30 cellular contexts compared by ENCODE assay signal in the genomic region with DNA sequence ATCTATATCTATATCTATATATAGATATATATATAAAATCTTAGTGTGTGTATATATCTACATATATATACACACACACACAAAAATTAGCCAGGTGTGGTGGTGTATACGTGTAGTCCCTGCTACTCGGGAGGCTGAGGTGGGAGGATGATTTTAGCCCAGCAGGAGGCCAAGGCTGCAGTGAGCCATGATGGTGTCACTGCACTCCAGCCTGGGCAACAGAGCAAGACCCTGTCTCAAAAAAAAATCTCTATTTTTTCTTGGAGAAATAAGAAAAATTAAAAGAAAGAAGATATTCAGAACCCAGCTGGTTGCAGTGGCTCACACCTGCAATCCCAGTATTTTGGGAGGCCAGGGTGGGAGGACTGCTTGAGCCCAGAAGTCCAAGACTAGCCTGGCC.
DNase-seq lines count a peak whose midpoint lies in the region; ATAC-seq, FAIRE-seq and TF ChIP-seq lines count a peak whose summit lies in the region.
"Had no signal": no experiment of that assay in that cellular context is flagged by ENCODE, and none has a peak within 500 bp of the region (broad histone marks: within the 10 kb centered on the region; RNA-seq: fewer than 3 reads in every experiment).

No MANE protein-coding gene starts in this region.

- H3K4me1 ChIP-seq in HEK293 (ENCODE audit: control insufficient read depth, insufficient read depth, low read length) = no peaks in the 10 kb centered on the region
- peaks cover 0 to under 1% of the 10 kb centered on the region in 2 experiments; a peak in 2 of 5 replicates for H3K4me1 ChIP-seq in K562 (replicated peaks in 1 of 2; ENCODE audit: control insufficient read depth in 2 of 2, insufficient read depth in 2 of 2, low read length in 2 of 2)
- H3K4me1 ChIP-seq: A549, BE2C, BLaER1 had no signal

- intact Hi-C loops in K562 (cut with micrococcal nuclease) = no loop called here

- DNase-seq in K562 (ENCODE audit: extremely low read depth in 1 of 4, low spot score in 3 of 4) = no peak
- no peak for DNase-seq in COR-L47 (lab: John Stamatoyannopoulos, UW)
- no peak for DNase-seq in activated T-cell treated with anti-CD3 and anti-CD28 coated beads, Interleukin-2, amount 50 U/mL, for 48 hours
- DNase-seq: 8988T; ACHN; AML-193; BE2C; C1 segment of cervical spinal cord; Caco-2; Calu3; CD4-positive, alpha-beta memory T cell; CD4-positive, alpha-beta T cell; CD4-positive, CD25-positive, alpha-beta regulatory T cell; CD8-positive, alpha-beta memory T cell; CD8-positive, alpha-beta T cell; DMS 273 treated with DMSO at 0.1 percent for 48 hours; DMS153; DMS53; DMS79; DMS79 treated with DMSO at 0.1 percent for 48 hours; DND-41; EL had no signal

- H3K27ac ChIP-seq in HEK293 (ENCODE audit: extremely low read depth, low read depth, low read length) = no peak overlapping the region
- H3K27ac ChIP-seq in K562 (ENCODE audit: extremely low read depth, low read depth, low read length) = no peak overlapping the region
- H3K27ac ChIP-seq: 22Rv1; A549; BLaER1; BLaER1 treated with 17β-estradiol and CSF1 and Interleukin-3, amounts not matched to agents 10 nM and 100 nM; C4-2B had no signal

- no peak for FAIRE-seq in K562 (lab: Jason Lieb, UNC)
- FAIRE-seq: A204.1, A549, D721Med had no signal

- no TSS peak for BruUV-seq in K562 (replicated peaks; lab: Mats Ljungman, UMichigan)

- TF ChIP-seq CTCF in HEK293 (tag by site-specific recombination; IDR thresholded peaks at IDR 0.05) (no peak), K562 (IDR thresholded peaks at IDR 0.05 in 2 of 3, conservative IDR thresholded peaks at IDR 0.05 in 1 of 3; ENCODE audit: insufficient read depth in 2 of 3, low read depth in 1 of 3, low read length in 3 of 3) (no peak)

- H3K9ac ChIP-seq in K562 (ENCODE audit: insufficient read depth in 1 of 2, low read depth in 2 of 2, low read length in 2 of 2) = no peak overlapping the region
- H3K9ac ChIP-seq: BLaER1; BLaER1 treated with 17β-estradiol and CSF1 and Interleukin-3, amounts not matched to agents 10 nM and 100 nM had no signal

- ATAC-seq in K562 = no peak
- ATAC-seq: A549; CD8-positive, alpha-beta T cell had no signal

- TF ChIP-seq EP300 in K562 (IDR thresholded peaks at IDR 0.05; ENCODE audit: low read length) = no peak

- in situ Hi-C loops in K562 (cut with MboI) = no loop called here

- no peak for TF ChIP-seq POLR2A in K562 (conservative IDR thresholded peaks at IDR 0.05)

- CTCF ChIA-PET in HEK293 (lab: Yijun Ruan, JAX) = no interaction called here
- CTCF ChIA-PET in K562 (lab: Yijun Ruan, JAX; ENCODE audit: low intra/inter-chr PET ratio) = no interaction called here

- H3K4me2 ChIP-seq in K562 (ENCODE audit: insufficient read depth, low read length) = no peak overlapping the region
- H3K4me2 ChIP-seq: A549; BLaER1; BLaER1 treated with 17β-estradiol and CSF1 and Interleukin-3, amounts not matched to agents 10 nM and 100 nM had no signal

- no peaks in the 10 kb centered on the region for H4K20me1 ChIP-seq in K562 (replicated peaks; ENCODE audit: control insufficient read depth, insufficient read depth, low read length)
- H4K20me1 ChIP-seq: BLaER1; BLaER1 treated with 17β-estradiol and CSF1 and Interleukin-3, amounts not matched to agents 10 nM and 100 nM had no signal

- H3K9me1 ChIP-seq in K562 (ENCODE audit: control insufficient read depth, insufficient read depth, low read length) = no peaks in the 10 kb centered on the region

- WGBS in K562 (ENCODE audit: insufficient coverage, low coverage, missing lambda C conversion rate) = 31% methylated on average over 2 of the region's 2 CpGs

- no peak overlapping the region for H2AFZ ChIP-seq in K562 (ENCODE audit: low read depth, low read length)

- no peaks in the 10 kb centered on the region for H3K36me3 ChIP-seq in HEK293 (ENCODE audit: control insufficient read depth in 2 of 2, insufficient read depth in 1 of 2, low read length in 2 of 2)
- H3K36me3 ChIP-seq in K562 (ENCODE audit: control insufficient read depth, insufficient read depth, low read length) = no peaks in the 10 kb centered on the region
- H3K36me3 ChIP-seq: BE2C; BLaER1; BLaER1 treated with 17β-estradiol and CSF1 and Interleukin-3, amounts not matched to agents 10 nM and 100 nM had no signal

- H3K27me3 ChIP-seq in K562 (ENCODE audit: control insufficient read depth in 2 of 2, insufficient read depth in 2 of 2, low read length in 2 of 2) = no peaks in the 10 kb centered on the region
- H3K27me3 ChIP-seq: BE2C; BLaER1; BLaER1 treated with 17β-estradiol and CSF1 and Interleukin-3, amounts not matched to agents 10 nM and 100 nM had no signal

- H3K9me3 ChIP-seq in HEK293 (ENCODE audit: control insufficient read depth, insufficient read depth, low read depth, low read length) (no peaks in the 10 kb centered on the region), K562 (replicated peaks; ENCODE audit: control insufficient read depth, insufficient read depth, low read depth, low read length) (no peaks in the 10 kb centered on the region)
- H3K9me3 ChIP-seq: A549; BE2C; BLaER1; BLaER1 treated with 17β-estradiol and CSF1 and Interleukin-3, amounts not matched to agents 10 nM and 100 nM; Caco-2 had no signal

- TF ChIP-seq RAD21 in K562 (CRISPR knock-in tag; conservative IDR thresholded peaks at IDR 0.05 in 1 of 2, IDR thresholded peaks at IDR 0.05 in 1 of 2) = no peak

- H3K4me3 ChIP-seq in HEK293 (ENCODE audit: low read depth, low read length) = no peak overlapping the region
- H3K4me3 ChIP-seq in K562 = no peak overlapping the region
- H3K4me3 ChIP-seq: A549; BLaER1; BLaER1 treated with 17β-estradiol and CSF1 and Interleukin-3, amounts not matched to agents 10 nM and 100 nM had no signal

- H3K79me2 ChIP-seq in K562 (ENCODE audit: control insufficient read depth, insufficient read depth, low read length) = no peaks in the 10 kb centered on the region

- POLR2A ChIA-PET in HEK293 (lab: Yijun Ruan, JAX) (no interaction called here), K562 (lab: Yijun Ruan, JAX) (interaction anchor here (0.5 to 0.6 kb wide), 2 partner anchors 94 to 127 kb away, joined by 3 to 4 read pairs; partner anchors contain the start of genes CCDC163 and MMACHC)

TF ChIP-seq in HEK293, 187 proteins besides CTCF, POLR2A, EP300 and RAD21:
- TF ChIP-seq ZNF121 (tag by site-specific recombination; IDR thresholded peaks at IDR 0.05) (0 out of 2 replicates have a peak, but pooled peaks have one; percentile 58), TCF7L2 (IDR thresholded peaks at IDR 0.05; ENCODE audit: borderline replicate concordance, low read depth, low read length) (no peak)

TF ChIP-seq in K562, 482 proteins besides CTCF, POLR2A, EP300 and RAD21:
- TF ChIP-seq ZNF121 (CRISPR knock-in tag; conservative IDR thresholded peaks at IDR 0.05) = peak; percentile 96
- no peak for TF ChIP-seq MLX (CRISPR knock-in tag; conservative IDR thresholded peaks at IDR 0.05)

Comparison
In these comparisons a context has a peak if more than half of its experiments do, and no peak if none do; other contexts are left out.
1. Of the 44 proteins assayed by ChIP-seq in both K562 and HEK293: peak only in K562: none; only in HEK293: none; in both: ZNF121; in neither: 43.